Comparison of ENCODE assay signal across 13 cellular contexts in genomic region chr3:12638105-12638504, GRCh38. TPM values are rescaled to one million over a fixed set of nuclear protein-coding genes. Genes with fewer than 3 reads are reported as not detected.
DNase-seq lines count a peak whose midpoint lies in the region; FAIRE-seq and TF ChIP-seq lines count a peak whose summit lies in the region.
"Had no signal": no experiment of that assay in that cellular context is flagged by ENCODE, and none has a peak within 500 bp of the region (broad histone marks: within the 10 kb centered on the region; RNA-seq: fewer than 3 reads in every experiment).

No MANE protein-coding gene starts in this region.

- peaks cover 2% of the 10 kb centered on the region for H3K36me3 ChIP-seq in bronchial epithelial cell (ENCODE audit: control insufficient read depth, insufficient read depth, low read length)

- peaks cover 26% of the 10 kb centered on the region for H3K4me1 Mint-ChIP-seq in HFFc6 (ENCODE audit: low read depth)

- TF ChIP-seq CTCF in AG10803 (conservative IDR thresholded peaks at IDR 0.05; ENCODE audit: low read length) (no peak), HFFc6 (IDR thresholded peaks at IDR 0.05) (no peak), bronchial epithelial cell (IDR thresholded peaks at IDR 0.05; ENCODE audit: insufficient read depth, low read length, severe bottlenecking) (no peak)

- no peak for FAIRE-seq in bronchial epithelial cell (lab: Jason Lieb, UNC)

- in situ Hi-C loops in G401 (cut with HindIII; ENCODE audit: low sequenced_read_pairs) = no loop called here

- peak; percentile 57 for DNase-seq in AG10803 (ENCODE audit: low read depth)
- no peak for DNase-seq in HFFc6
- peak; percentile 21 for DNase-seq in bronchial epithelial cell (ENCODE audit: low read depth)
- peak; percentile 62 for DNase-seq in iris pigment epithelial cell (ENCODE audit: low read depth)
- no peak for DNase-seq in DMS79 (lab: John Stamatoyannopoulos, UW)
- DNase-seq in islet precursor cell = no peak
- DNase-seq in stimulated activated CD4-positive, alpha-beta T cell treated with anti-CD3 and anti-CD28 coated beads, Interleukin-4, amount 100 ng/mL, for 4 hours = no peak
- DNase-seq in G401 (ENCODE audit: low spot score) = no peak
- DNase-seq: activated B cell treated with CpG ODN at 0.5 μM for 24 hours; activated T-cell treated with anti-CD3 and anti-CD28 coated beads, Interleukin-2, amount 50 U/mL, for 24 hours; NCI-H187; stimulated activated CD4-positive, alpha-beta T cell treated with anti-CD3 and anti-CD28 coated beads, Interleukin-2, amount 100 ng/mL, for 48 hours; stimulated activated naive CD4-positive, alpha-beta T cell treated with Interleukin-2 at 50 U/mL for 16 hours had no signal

- H3K36me3 Mint-ChIP-seq in HFFc6 (ENCODE audit: low read depth) = peaks cover 15% of the 10 kb centered on the region; the same call in 1 of the 2 replicates

- peaks cover 4% of the 10 kb centered on the region; the same call in 1 of the 2 replicates for H3K9me3 Mint-ChIP-seq in HFFc6
- H3K9me3 Mint-ChIP-seq: activated B cell treated with CpG ODN at 0.5 μM for 24 hours; activated T-cell treated with anti-CD3 and anti-CD28 coated beads, Interleukin-2, amount 50 U/mL, for 24 hours had no signal

- no peaks in the 10 kb centered on the region; the same call in 1 of the 2 replicates for H3K27me3 Mint-ChIP-seq in HFFc6 (ENCODE audit: insufficient read depth)
- H3K27me3 Mint-ChIP-seq: activated B cell treated with CpG ODN at 0.5 μM for 24 hours; activated T-cell treated with anti-CD3 and anti-CD28 coated beads, Interleukin-2, amount 50 U/mL, for 24 hours had no signal

- H3K4me3 ChIP-seq in AG10803 (ENCODE audit: low read length) (no peak overlapping the region), bronchial epithelial cell (ENCODE audit: low read depth, low read length) (no peak overlapping the region)

- H3K27ac Mint-ChIP-seq in HFFc6 = peak overlapping the region; percentile 7
- H3K27ac Mint-ChIP-seq: activated B cell treated with CpG ODN at 0.5 μM for 24 hours; activated T-cell treated with anti-CD3 and anti-CD28 coated beads, Interleukin-2, amount 50 U/mL, for 24 hours had no signal

- no peak overlapping the region for H3K4me3 Mint-ChIP-seq in HFFc6
- H3K4me3 Mint-ChIP-seq: activated B cell treated with CpG ODN at 0.5 μM for 24 hours; activated T-cell treated with anti-CD3 and anti-CD28 coated beads, Interleukin-2, amount 50 U/mL, for 24 hours had no signal

- no peaks in the 10 kb centered on the region for H3K27me3 ChIP-seq in bronchial epithelial cell (ENCODE audit: control insufficient read depth, insufficient read depth, low read length)

RNA-seq across cellular contexts. Expression of gene RAF1, which starts 25.8 kb away (rescaled TPM):
- 10 to 100 TPM; 78.9 to 97.5 (median 86.8) TPM for total RNA-seq in HFFc6 (2021; fragmentation: NEBNext Ultra II Directional; extraction: Animal tissue kit (Norgen Biotek cat#: 25700))
- total RNA-seq in bronchial epithelial cell = 83.5 and 95.2 TPM in 2 replicates
- 84.3 and 84.4 TPM in 2 replicates for total RNA-seq in G401 (2014; rRNA removed; shearing (Covaris generic))

Comparison
In these comparisons a context has a peak if more than half of its experiments do, and no peak if none do; other contexts are left out.
1. DNase-seq: peak in AG10803 (single experiment), bronchial epithelial cell (single experiment) and iris pigment epithelial cell (single experiment); none in HFFc6 (single experiment), DMS79 (single experiment), islet precursor cell (single experiment), stimulated activated CD4-positive, alpha-beta T cell treated with anti-CD3 and anti-CD28 coated beads, Interleukin-4, amount 100 ng/mL, for 4 hours (0 of 2) and G401 (single experiment).